ENCODE assay signal across 1 cellular context in the genomic region with DNA sequence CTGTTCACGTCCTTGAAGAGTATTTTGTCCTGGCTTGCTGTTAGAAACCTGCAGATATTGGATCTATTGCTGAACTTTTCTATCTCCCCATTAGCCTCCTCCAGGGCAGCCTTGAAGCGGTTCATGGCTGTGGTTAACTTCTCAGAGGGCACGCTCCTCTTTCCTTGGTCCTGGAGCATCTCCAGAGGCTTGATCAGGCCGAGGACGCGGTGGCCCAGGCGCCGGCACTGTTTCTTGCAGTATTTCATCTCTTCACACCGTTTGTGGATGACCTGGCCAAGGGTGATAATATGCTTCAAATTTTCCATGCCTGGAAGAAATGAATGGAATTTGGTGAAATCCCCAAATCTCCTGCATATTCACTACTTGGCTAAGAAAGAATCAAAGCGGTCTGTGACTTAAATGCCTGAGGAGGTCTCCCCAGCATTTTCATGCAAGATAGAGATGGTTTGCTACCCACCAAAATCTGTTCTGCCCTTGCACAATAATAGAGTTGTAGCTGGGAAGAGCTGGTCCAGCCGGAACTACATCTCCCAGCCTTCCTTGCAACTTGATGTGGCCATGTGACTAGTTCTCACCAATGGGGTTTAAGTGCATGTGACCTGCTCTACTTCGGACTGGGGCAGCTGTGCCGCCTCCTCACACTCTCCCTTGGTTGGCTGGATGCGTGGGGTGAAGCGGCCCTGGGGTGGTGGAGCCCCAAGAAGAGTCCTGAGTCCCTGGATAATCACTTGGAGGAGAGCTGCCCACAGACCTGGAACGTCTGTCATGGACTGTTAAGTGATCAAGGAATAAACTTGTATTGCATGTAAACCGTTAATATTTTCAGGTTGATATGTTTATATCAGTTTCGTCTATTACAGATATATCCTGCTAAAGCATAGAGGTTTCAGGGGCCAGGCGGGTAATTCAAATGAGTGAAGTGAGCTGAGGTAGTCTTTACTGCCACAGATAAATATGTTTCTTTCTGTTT.
TF ChIP-seq lines count a peak whose summit lies in the region.

No MANE protein-coding gene starts in this region.

TF ChIP-seq in K562, 482 proteins besides CTCF, POLR2A, EP300 and RAD21 (continued from another document and continues in another):
- TF ChIP-seq, protein P1, sequence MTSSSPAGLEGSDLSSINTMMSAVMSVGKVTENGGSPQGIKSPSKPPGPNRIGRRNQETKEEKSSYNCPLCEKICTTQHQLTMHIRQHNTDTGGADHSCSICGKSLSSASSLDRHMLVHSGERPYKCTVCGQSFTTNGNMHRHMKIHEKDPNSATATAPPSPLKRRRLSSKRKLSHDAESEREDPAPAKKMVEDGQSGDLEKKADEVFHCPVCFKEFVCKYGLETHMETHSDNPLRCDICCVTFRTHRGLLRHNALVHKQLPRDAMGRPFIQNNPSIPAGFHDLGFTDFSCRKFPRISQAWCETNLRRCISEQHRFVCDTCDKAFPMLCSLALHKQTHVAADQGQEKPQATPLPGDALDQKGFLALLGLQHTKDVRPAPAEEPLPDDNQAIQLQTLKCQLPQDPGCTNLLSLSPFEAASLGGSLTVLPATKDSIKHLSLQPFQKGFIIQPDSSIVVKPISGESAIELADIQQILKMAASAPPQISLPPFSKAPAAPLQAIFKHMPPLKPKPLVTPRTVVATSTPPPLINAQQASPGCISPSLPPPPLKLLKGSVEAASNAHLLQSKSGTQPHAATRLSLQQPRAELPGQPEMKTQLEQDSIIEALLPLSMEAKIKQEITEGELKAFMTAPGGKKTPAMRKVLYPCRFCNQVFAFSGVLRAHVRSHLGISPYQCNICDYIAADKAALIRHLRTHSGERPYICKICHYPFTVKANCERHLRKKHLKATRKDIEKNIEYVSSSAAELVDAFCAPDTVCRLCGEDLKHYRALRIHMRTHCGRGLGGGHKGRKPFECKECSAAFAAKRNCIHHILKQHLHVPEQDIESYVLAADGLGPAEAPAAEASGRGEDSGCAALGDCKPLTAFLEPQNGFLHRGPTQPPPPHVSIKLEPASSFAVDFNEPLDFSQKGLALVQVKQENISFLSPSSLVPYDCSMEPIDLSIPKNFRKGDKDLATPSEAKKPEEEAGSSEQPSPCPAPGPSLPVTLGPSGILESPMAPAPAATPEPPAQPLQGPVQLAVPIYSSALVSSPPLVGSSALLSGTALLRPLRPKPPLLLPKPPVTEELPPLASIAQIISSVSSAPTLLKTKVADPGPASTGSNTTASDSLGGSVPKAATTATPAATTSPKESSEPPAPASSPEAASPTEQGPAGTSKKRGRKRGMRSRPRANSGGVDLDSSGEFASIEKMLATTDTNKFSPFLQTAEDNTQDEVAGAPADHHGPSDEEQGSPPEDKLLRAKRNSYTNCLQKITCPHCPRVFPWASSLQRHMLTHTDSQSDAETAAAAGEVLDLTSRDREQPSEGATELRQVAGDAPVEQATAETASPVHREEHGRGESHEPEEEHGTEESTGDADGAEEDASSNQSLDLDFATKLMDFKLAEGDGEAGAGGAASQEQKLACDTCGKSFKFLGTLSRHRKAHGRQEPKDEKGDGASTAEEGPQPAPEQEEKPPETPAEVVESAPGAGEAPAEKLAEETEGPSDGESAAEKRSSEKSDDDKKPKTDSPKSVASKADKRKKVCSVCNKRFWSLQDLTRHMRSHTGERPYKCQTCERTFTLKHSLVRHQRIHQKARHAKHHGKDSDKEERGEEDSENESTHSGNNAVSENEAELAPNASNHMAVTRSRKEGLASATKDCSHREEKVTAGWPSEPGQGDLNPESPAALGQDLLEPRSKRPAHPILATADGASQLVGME (CRISPR knock-in tag; IDR thresholded peaks at IDR 0.05), result no peak
- TF ChIP-seq ZNF551 (CRISPR knock-in tag; IDR thresholded peaks at IDR 0.05) (no peak), RBM14 (IDR thresholded peaks at IDR 0.05; ENCODE audit: borderline replicate concordance, insufficient read depth, low read depth, low read length) (no peak), CREM (IDR thresholded peaks at IDR 0.05; ENCODE audit: low read depth) (peak; percentile 75), NCOA2 (IDR thresholded peaks at IDR 0.05; ENCODE audit: partially characterized antibody in 2 of 2) (no peak), ZNF23 (CRISPR knock-in tag; IDR thresholded peaks at IDR 0.05) (no peak), RBFOX2 (IDR thresholded peaks at IDR 0.05; ENCODE audit: low read depth, low read length) (peak; percentile 68), ZNF3 (CRISPR knock-in tag; IDR thresholded peaks at IDR 0.05) (no peak), RB1 (IDR thresholded peaks at IDR 0.05; ENCODE audit: low read depth) (peak; percentile 51; the same call in 1 of the 2 replicates), ZNF274 (IDR thresholded peaks at IDR 0.05; ENCODE audit: borderline replicate concordance, low read depth, low read length) (no peak), SREBF1 (IDR thresholded peaks at IDR 0.05; ENCODE audit: borderline replicate concordance, low read depth, low read length) (peak; percentile 54; the same call in 1 of the 2 replicates), ERF (CRISPR knock-in tag; IDR thresholded peaks at IDR 0.05) (no peak), BCL6 (CRISPR knock-in tag; IDR thresholded peaks at IDR 0.05) (no peak), SMAD4 (CRISPR knock-in tag; conservative IDR thresholded peaks at IDR 0.05) (no peak), NCOA1 (IDR thresholded peaks at IDR 0.05; ENCODE audit: low read depth) (no peak), ZNF76 (CRISPR knock-in tag; IDR thresholded peaks at IDR 0.05; ENCODE audit: borderline replicate concordance) (no peak), ZNF197 (CRISPR knock-in tag; IDR thresholded peaks at IDR 0.05; ENCODE audit: low read depth) (no peak), ZZZ3 (IDR thresholded peaks at IDR 0.05) (no peak), IRF2 (CRISPR knock-in tag; IDR thresholded peaks at IDR 0.05) (no peak), BDP1 (IDR thresholded peaks at IDR 0.05; ENCODE audit: insufficient read depth, insufficient read length) (no peak), HCFC1 (IDR thresholded peaks at IDR 0.05; ENCODE audit: low read depth, low read length) (peak; percentile 97)
- TF ChIP-seq, protein P2, sequence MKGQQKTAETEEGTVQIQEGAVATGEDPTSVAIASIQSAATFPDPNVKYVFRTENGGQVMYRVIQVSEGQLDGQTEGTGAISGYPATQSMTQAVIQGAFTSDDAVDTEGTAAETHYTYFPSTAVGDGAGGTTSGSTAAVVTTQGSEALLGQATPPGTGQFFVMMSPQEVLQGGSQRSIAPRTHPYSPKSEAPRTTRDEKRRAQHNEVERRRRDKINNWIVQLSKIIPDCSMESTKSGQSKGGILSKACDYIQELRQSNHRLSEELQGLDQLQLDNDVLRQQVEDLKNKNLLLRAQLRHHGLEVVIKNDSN (CRISPR knock-in tag; IDR thresholded peaks at IDR 0.05), result peak; percentile 99
- TF ChIP-seq, protein P3, sequence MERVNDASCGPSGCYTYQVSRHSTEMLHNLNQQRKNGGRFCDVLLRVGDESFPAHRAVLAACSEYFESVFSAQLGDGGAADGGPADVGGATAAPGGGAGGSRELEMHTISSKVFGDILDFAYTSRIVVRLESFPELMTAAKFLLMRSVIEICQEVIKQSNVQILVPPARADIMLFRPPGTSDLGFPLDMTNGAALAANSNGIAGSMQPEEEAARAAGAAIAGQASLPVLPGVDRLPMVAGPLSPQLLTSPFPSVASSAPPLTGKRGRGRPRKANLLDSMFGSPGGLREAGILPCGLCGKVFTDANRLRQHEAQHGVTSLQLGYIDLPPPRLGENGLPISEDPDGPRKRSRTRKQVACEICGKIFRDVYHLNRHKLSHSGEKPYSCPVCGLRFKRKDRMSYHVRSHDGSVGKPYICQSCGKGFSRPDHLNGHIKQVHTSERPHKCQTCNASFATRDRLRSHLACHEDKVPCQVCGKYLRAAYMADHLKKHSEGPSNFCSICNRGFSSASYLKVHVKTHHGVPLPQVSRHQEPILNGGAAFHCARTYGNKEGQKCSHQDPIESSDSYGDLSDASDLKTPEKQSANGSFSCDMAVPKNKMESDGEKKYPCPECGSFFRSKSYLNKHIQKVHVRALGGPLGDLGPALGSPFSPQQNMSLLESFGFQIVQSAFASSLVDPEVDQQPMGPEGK (CRISPR knock-in tag; IDR thresholded peaks at IDR 0.05; ENCODE audit: borderline replicate concordance), result no peak
- TF ChIP-seq, protein P4, sequence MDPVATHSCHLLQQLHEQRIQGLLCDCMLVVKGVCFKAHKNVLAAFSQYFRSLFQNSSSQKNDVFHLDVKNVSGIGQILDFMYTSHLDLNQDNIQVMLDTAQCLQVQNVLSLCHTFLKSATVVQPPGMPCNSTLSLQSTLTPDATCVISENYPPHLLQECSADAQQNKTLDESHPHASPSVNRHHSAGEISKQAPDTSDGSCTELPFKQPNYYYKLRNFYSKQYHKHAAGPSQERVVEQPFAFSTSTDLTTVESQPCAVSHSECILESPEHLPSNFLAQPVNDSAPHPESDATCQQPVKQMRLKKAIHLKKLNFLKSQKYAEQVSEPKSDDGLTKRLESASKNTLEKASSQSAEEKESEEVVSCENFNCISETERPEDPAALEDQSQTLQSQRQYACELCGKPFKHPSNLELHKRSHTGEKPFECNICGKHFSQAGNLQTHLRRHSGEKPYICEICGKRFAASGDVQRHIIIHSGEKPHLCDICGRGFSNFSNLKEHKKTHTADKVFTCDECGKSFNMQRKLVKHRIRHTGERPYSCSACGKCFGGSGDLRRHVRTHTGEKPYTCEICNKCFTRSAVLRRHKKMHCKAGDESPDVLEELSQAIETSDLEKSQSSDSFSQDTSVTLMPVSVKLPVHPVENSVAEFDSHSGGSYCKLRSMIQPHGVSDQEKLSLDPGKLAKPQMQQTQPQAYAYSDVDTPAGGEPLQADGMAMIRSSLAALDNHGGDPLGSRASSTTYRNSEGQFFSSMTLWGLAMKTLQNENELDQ (CRISPR knock-in tag; IDR thresholded peaks at IDR 0.05; ENCODE audit: borderline replicate concordance), result no peak
- TF ChIP-seq, protein P5, sequence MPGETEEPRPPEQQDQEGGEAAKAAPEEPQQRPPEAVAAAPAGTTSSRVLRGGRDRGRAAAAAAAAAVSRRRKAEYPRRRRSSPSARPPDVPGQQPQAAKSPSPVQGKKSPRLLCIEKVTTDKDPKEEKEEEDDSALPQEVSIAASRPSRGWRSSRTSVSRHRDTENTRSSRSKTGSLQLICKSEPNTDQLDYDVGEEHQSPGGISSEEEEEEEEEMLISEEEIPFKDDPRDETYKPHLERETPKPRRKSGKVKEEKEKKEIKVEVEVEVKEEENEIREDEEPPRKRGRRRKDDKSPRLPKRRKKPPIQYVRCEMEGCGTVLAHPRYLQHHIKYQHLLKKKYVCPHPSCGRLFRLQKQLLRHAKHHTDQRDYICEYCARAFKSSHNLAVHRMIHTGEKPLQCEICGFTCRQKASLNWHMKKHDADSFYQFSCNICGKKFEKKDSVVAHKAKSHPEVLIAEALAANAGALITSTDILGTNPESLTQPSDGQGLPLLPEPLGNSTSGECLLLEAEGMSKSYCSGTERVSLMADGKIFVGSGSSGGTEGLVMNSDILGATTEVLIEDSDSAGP (CRISPR knock-in tag; IDR thresholded peaks at IDR 0.05), result no peak
- TF ChIP-seq, protein P6, sequence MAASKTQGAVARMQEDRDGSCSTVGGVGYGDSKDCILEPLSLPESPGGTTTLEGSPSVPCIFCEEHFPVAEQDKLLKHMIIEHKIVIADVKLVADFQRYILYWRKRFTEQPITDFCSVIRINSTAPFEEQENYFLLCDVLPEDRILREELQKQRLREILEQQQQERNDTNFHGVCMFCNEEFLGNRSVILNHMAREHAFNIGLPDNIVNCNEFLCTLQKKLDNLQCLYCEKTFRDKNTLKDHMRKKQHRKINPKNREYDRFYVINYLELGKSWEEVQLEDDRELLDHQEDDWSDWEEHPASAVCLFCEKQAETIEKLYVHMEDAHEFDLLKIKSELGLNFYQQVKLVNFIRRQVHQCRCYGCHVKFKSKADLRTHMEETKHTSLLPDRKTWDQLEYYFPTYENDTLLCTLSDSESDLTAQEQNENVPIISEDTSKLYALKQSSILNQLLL (CRISPR knock-in tag; IDR thresholded peaks at IDR 0.05; ENCODE audit: borderline replicate concordance), result no peak
- TF ChIP-seq, protein P7, sequence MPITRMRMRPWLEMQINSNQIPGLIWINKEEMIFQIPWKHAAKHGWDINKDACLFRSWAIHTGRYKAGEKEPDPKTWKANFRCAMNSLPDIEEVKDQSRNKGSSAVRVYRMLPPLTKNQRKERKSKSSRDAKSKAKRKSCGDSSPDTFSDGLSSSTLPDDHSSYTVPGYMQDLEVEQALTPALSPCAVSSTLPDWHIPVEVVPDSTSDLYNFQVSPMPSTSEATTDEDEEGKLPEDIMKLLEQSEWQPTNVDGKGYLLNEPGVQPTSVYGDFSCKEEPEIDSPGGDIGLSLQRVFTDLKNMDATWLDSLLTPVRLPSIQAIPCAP (CRISPR knock-in tag; IDR thresholded peaks at IDR 0.05; ENCODE audit: borderline replicate concordance), result no peak
- TF ChIP-seq, protein P8, sequence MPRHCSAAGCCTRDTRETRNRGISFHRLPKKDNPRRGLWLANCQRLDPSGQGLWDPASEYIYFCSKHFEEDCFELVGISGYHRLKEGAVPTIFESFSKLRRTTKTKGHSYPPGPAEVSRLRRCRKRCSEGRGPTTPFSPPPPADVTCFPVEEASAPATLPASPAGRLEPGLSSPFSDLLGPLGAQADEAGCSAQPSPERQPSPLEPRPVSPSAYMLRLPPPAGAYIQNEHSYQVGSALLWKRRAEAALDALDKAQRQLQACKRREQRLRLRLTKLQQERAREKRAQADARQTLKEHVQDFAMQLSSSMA (CRISPR knock-in tag; IDR thresholded peaks at IDR 0.05), result no peak
- TF ChIP-seq, protein P9, sequence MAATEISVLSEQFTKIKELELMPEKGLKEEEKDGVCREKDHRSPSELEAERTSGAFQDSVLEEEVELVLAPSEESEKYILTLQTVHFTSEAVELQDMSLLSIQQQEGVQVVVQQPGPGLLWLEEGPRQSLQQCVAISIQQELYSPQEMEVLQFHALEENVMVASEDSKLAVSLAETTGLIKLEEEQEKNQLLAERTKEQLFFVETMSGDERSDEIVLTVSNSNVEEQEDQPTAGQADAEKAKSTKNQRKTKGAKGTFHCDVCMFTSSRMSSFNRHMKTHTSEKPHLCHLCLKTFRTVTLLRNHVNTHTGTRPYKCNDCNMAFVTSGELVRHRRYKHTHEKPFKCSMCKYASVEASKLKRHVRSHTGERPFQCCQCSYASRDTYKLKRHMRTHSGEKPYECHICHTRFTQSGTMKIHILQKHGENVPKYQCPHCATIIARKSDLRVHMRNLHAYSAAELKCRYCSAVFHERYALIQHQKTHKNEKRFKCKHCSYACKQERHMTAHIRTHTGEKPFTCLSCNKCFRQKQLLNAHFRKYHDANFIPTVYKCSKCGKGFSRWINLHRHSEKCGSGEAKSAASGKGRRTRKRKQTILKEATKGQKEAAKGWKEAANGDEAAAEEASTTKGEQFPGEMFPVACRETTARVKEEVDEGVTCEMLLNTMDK (IDR thresholded peaks at IDR 0.05; ENCODE audit: borderline replicate concordance, insufficient read depth, low read depth, low read length, poor library complexity, severe bottlenecking), result no peak
- TF ChIP-seq, protein P10, sequence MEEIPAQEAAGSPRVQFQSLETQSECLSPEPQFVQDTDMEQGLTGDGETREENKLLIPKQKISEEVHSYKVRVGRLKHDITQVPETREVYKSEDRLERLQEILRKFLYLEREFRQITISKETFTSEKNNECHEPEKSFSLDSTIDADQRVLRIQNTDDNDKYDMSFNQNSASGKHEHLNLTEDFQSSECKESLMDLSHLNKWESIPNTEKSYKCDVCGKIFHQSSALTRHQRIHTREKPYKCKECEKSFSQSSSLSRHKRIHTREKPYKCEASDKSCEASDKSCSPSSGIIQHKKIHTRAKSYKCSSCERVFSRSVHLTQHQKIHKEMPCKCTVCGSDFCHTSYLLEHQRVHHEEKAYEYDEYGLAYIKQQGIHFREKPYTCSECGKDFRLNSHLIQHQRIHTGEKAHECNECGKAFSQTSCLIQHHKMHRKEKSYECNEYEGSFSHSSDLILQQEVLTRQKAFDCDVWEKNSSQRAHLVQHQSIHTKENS (CRISPR knock-in tag; IDR thresholded peaks at IDR 0.05), result no peak
